Comparison of ENCODE assay signal across 8 cellular contexts in genomic region chr19:49502866-49503581, GRCh38. TPM values are rescaled to one million over a fixed set of nuclear protein-coding genes. Genes with fewer than 3 reads are reported as not detected.
DNase-seq lines count a peak whose midpoint lies in the region; ATAC-seq, FAIRE-seq and TF ChIP-seq lines count a peak whose summit lies in the region.

No MANE protein-coding gene starts in this region.

- H3K27ac Mint-ChIP-seq in activated naive CD4-positive, alpha-beta T cell treated with anti-CD3 and anti-CD28 coated beads, Interleukin-2, amount 10 ng/mL, durations not matched to agents 7 days and 5 days: peak overlapping the region; percentile 99

- H3K79me2 ChIP-seq in OCI-LY7 (ENCODE audit: insufficient read depth, low read depth, low read length): peaks cover 11% of the 10 kb centered on the region; the same call in 1 of the 2 replicates

- no peak for FAIRE-seq in D721Med (lab: Jason Lieb, UNC)

- H3K27ac ChIP-seq in OCI-LY7 (ENCODE audit: low read depth, low read length, poor library complexity, severe bottlenecking): no peak overlapping the region
- no peak overlapping the region for H3K27ac ChIP-seq in left ventricle myocardium inferior (replicated peaks)

- intact Hi-C loops in OCI-LY7 (cut with micrococcal nuclease; ENCODE audit: unreplicated experiment): loop anchor here (1.0 kb wide), 1 partner anchor 67 kb away; no protein-coding TSS in a partner anchor
- intact Hi-C loops in left ventricle myocardium inferior (cut with micrococcal nuclease): no loop called here

- H3K9me2 ChIP-seq in OCI-LY7 (ENCODE audit: insufficient read depth, low read length): no peaks in the 10 kb centered on the region

- H3K27me3 Mint-ChIP-seq in activated naive CD4-positive, alpha-beta T cell treated with anti-CD3 and anti-CD28 coated beads, Interleukin-2, amount 10 ng/mL, durations not matched to agents 7 days and 5 days: peaks cover 4% of the 10 kb centered on the region

- H3K27me3 ChIP-seq in left ventricle myocardium inferior (ENCODE audit: low read depth): no peaks in the 10 kb centered on the region

- H3K4me3 Mint-ChIP-seq in activated naive CD4-positive, alpha-beta T cell treated with anti-CD3 and anti-CD28 coated beads, Interleukin-2, amount 10 ng/mL, durations not matched to agents 7 days and 5 days: peak overlapping the region; percentile 4

- CTCF ChIA-PET in OCI-LY7 (lab: Charles Lee; ENCODE audit: unreplicated experiment): no interaction called here
- CTCF ChIA-PET in activated naive CD4-positive, alpha-beta T cell treated with anti-CD3 and anti-CD28 coated beads, Interleukin-2, amount 10 ng/mL, durations not matched to agents 7 days and 5 days (lab: Charles Lee): interaction anchor here (0.7 to 10.5 kb wide), 13 partner anchors 10 to 175 kb away, joined by 3 to 183 read pairs (median 4); partner anchors contain the start of gene PRMT1

- H3K4me3 ChIP-seq in OCI-LY7 (ENCODE audit: low read depth, low read length, poor library complexity, severe bottlenecking) (no peak overlapping the region), left ventricle myocardium inferior (no peak overlapping the region)

- peaks cover 36% of the 10 kb centered on the region for H3K4me1 ChIP-seq in OCI-LY7 (ENCODE audit: insufficient read depth, low read length, poor library complexity, severe bottlenecking)
- H3K4me1 ChIP-seq in left ventricle myocardium inferior: peaks cover 41% of the 10 kb centered on the region

- POLR2A ChIA-PET in OCI-LY7 (lab: Charles Lee): interaction anchor here (0.8 to 0.9 kb wide), 2 partner anchors 43 to 172 kb away, joined by 3 read pairs; no protein-coding TSS in a partner anchor

- H3K9me3 Mint-ChIP-seq in activated naive CD4-positive, alpha-beta T cell treated with anti-CD3 and anti-CD28 coated beads, Interleukin-2, amount 10 ng/mL, durations not matched to agents 7 days and 5 days: no peaks in the 10 kb centered on the region

- H3K9me3 ChIP-seq in OCI-LY7 (ENCODE audit: low read length) (no peaks in the 10 kb centered on the region), left ventricle myocardium inferior (replicated peaks) (no peaks in the 10 kb centered on the region)

- peaks cover 25% of the 10 kb centered on the region for H3K36me3 Mint-ChIP-seq in activated naive CD4-positive, alpha-beta T cell treated with anti-CD3 and anti-CD28 coated beads, Interleukin-2, amount 10 ng/mL, durations not matched to agents 7 days and 5 days

- ATAC-seq in GM19467 (IDR thresholded peaks at IDR 0.05; ENCODE audit: unreplicated experiment): no peak
- ATAC-seq in GM21576 (IDR thresholded peaks at IDR 0.05; ENCODE audit: unreplicated experiment): no peak

- H2AFZ ChIP-seq in OCI-LY7 (ENCODE audit: low read length): no peak overlapping the region

- H3K4me1 Mint-ChIP-seq in activated naive CD4-positive, alpha-beta T cell treated with anti-CD3 and anti-CD28 coated beads, Interleukin-2, amount 10 ng/mL, durations not matched to agents 7 days and 5 days: peaks cover 54% of the 10 kb centered on the region

- H3K36me3 ChIP-seq in OCI-LY7 (ENCODE audit: insufficient read depth, low read length) (peaks cover 23% of the 10 kb centered on the region), left ventricle myocardium inferior (peaks cover 20% of the 10 kb centered on the region)

- peak; percentile 48 for TF ChIP-seq CTCF in D721Med (IDR thresholded peaks at IDR 0.05; ENCODE audit: insufficient read depth, missing control alignments)
- peak; percentile 80 for TF ChIP-seq CTCF in OCI-LY7 (conservative IDR thresholded peaks at IDR 0.05; ENCODE audit: low read length)
- TF ChIP-seq CTCF in left ventricle myocardium inferior (IDR thresholded peaks at IDR 0.05; ENCODE audit: borderline replicate concordance): peak; percentile 78

- DNase-seq in D721Med (ENCODE audit: insufficient read length, low spot score) (no peak), KBM-7 (peak; percentile 81), OCI-LY7 (ENCODE audit: low spot score) (peak; percentile 74), left ventricle myocardium inferior (no peak), smooth muscle cell of the brain vasculature (ENCODE audit: low read depth, low spot score) (peak; percentile 47)
- DNase-seq in activated naive CD4-positive, alpha-beta T cell treated with anti-CD3 and anti-CD28 coated beads, Interleukin-2, amount 10 ng/mL, durations not matched to agents 7 days and 5 days: peak; percentile 70

- peaks cover 17% of the 10 kb centered on the region for H4K20me1 ChIP-seq in OCI-LY7 (ENCODE audit: insufficient read depth, low read length)

- BruUV-seq in OCI-LY7 (replicated peaks; lab: Mats Ljungman, UMichigan): no TSS peak

- H3K4me2 ChIP-seq in OCI-LY7 (ENCODE audit: low read length): no peak overlapping the region

- in situ Hi-C loops in KBM-7 (cut with MboI; ENCODE audit: low pct_unique_long_range_greater_than_20kb, low sequenced_read_pairs): no loop called here

RNA-seq across cellular contexts. Expression of gene RPS11, which starts 6.8 kb away (rescaled TPM):
- 6,180 and 6,539 TPM in 2 replicates for total RNA-seq in OCI-LY7 (2014; rRNA removed; shearing (Covaris generic))
- total RNA-seq in OCI-LY7 (2022): 2,366 and 2,673 TPM in 2 replicates
- 998 TPM for total RNA-seq in left ventricle myocardium inferior

RNA-seq across cellular contexts. Expression of gene FCGRT, which starts 9.4 kb away (rescaled TPM):
- total RNA-seq in OCI-LY7 (2014; rRNA removed; shearing (Covaris generic)): 19.4 and 20.9 TPM in 2 replicates
- total RNA-seq in OCI-LY7 (2022): 10.7 and 11.6 TPM in 2 replicates
- 80.9 TPM for total RNA-seq in left ventricle myocardium inferior

RNA-seq across cellular contexts. Expression of gene RPL13A, which starts 15.6 kb away (rescaled TPM):
- 6,720 and 8,461 TPM in 2 replicates for total RNA-seq in OCI-LY7 (2014; rRNA removed; shearing (Covaris generic))
- total RNA-seq in OCI-LY7 (2022) (2,999 and 3,606 TPM in 2 replicates), left ventricle myocardium inferior (1,308 TPM)

RNA-seq across cellular contexts. Expression of gene RCN3, which starts 24.8 kb away (rescaled TPM):
- 0.77 and 1.4 TPM in 2 replicates for total RNA-seq in OCI-LY7 (2014; rRNA removed; shearing (Covaris generic))
- total RNA-seq in OCI-LY7 (2022) (1.3 and 2.1 TPM in 2 replicates), left ventricle myocardium inferior (7.5 TPM)

RNA-seq across cellular contexts. Expression of gene FLT3LG, which starts 29.0 kb away (rescaled TPM):
- total RNA-seq in OCI-LY7 (2014; rRNA removed; shearing (Covaris generic)): 8.2 and 10.1 TPM in 2 replicates
- 8.4 and 11.7 TPM in 2 replicates for total RNA-seq in OCI-LY7 (2022)
- 3.1 TPM for total RNA-seq in left ventricle myocardium inferior

Comparison
In these comparisons a context has a peak if more than half of its experiments do, and no peak if none do; other contexts are left out.
1. DNase-seq: peak in KBM-7 (single experiment), OCI-LY7 (single experiment), activated naive CD4-positive, alpha-beta T cell treated with anti-CD3 and anti-CD28 coated beads, Interleukin-2, amount 10 ng/mL, durations not matched to agents 7 days and 5 days (single experiment) and smooth muscle cell of the brain vasculature (single experiment); none in D721Med (single experiment) and left ventricle myocardium inferior (single experiment).
2. Peak in every context shown above with its lines, with median percentiles within 50 percentile points of each other: CTCF ChIP-seq.